ENCODE assay signal across 8 cellular contexts in the genomic region with DNA sequence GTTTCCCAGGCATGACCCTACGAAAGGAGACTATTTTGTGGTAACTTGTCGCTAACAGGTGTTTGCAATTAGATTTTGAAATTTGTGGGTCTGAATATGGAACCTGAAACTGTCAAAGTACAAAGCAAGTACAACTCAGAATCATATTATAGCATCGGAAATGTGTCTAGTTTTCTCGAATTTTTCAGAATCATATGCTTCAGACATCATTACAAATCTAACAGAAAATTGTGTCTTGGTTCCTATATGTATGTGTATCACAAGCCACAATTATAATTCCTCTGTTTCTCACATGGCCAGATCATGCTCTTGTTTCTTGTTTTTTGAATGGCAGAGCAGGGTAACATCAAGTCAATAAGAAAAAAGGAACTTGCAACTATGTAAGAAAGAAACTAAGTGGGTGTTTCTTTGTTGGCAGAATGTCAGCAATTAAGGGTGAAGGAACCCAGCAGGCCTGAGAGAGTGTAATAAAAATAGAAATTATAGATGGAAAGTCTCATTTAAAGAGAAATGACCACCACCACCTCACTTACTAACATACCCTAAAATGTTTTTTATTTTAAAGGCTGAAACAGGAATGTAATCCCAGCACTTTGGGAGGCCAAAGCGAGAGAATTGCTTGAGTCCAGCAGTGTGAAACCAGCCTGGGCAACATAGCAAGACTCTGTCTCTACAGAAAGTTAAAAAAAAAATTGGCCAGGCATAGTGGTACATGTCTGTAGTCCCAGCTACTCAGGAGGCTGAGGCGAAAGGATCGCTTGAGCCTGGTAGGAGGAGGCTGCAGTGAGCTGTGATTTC. TPM values are rescaled to one million over a fixed set of nuclear protein-coding genes. Genes with fewer than 3 reads are reported as not detected.
DNase-seq lines count a peak whose midpoint lies in the region; ATAC-seq lines count a peak whose summit lies in the region.

No MANE protein-coding gene starts in this region.

- no peaks in the 10 kb centered on the region for H3K36me3 ChIP-seq in CD8-positive, alpha-beta memory T cell (ENCODE audit: insufficient read depth, low read length)

- ATAC-seq in GM19467 (IDR thresholded peaks at IDR 0.05; ENCODE audit: unreplicated experiment) (peak; percentile 68), HG03457 (IDR thresholded peaks at IDR 0.05; ENCODE audit: unreplicated experiment) (peak; percentile 67)
- peak; percentile 36 for ATAC-seq in central memory CD8-positive, alpha-beta T cell (replicated peaks; ENCODE audit: extremely low read depth, poor library complexity, severe bottlenecking)
- peak; percentile 87 for ATAC-seq in stimulated activated memory B cell treated with anti-CD40 and anti-IgM and Interleukin-4, amounts not matched to agents 10 μg/mL and 1 μg/mL and 100 μg/mL, for 72 hours

- H3K27me3 ChIP-seq in CD8-positive, alpha-beta memory T cell (ENCODE audit: insufficient read depth, low read length, poor library complexity, severe bottlenecking): no peaks in the 10 kb centered on the region

- CTCF ChIA-PET in CD8-positive, alpha-beta memory T cell (lab: Charles Lee): interaction anchor here (1.4 kb wide), 1 partner anchor 36 kb away, joined by 6 read pairs; no protein-coding TSS in a partner anchor

- peaks cover 46 to 66% (median 61%) of the 10 kb centered on the region in 3 donors for H3K4me1 Mint-ChIP-seq in CD8-positive, alpha-beta memory T cell
- peaks cover 39% of the 10 kb centered on the region for H3K4me1 Mint-ChIP-seq in central memory CD8-positive, alpha-beta T cell
- peaks cover 31% of the 10 kb centered on the region for H3K4me1 Mint-ChIP-seq in stimulated activated memory B cell treated with anti-CD40 and anti-IgM and Interleukin-4, amounts not matched to agents 10 μg/mL and 1 μg/mL and 100 μg/mL, for 72 hours

- H3K36me3 Mint-ChIP-seq in CD8-positive, alpha-beta memory T cell: peaks cover 9 to 23% (median 10%) of the 10 kb centered on the region in 3 donors
- peaks cover 1% of the 10 kb centered on the region for H3K36me3 Mint-ChIP-seq in central memory CD8-positive, alpha-beta T cell (ENCODE audit: insufficient read depth)
- no peaks in the 10 kb centered on the region for H3K36me3 Mint-ChIP-seq in stimulated activated memory B cell treated with anti-CD40 and anti-IgM and Interleukin-4, amounts not matched to agents 10 μg/mL and 1 μg/mL and 100 μg/mL, for 72 hours

- no peak overlapping the region for H3K4me3 ChIP-seq in CD8-positive, alpha-beta memory T cell (ENCODE audit: low read length)

- H3K27me3 Mint-ChIP-seq in CD8-positive, alpha-beta memory T cell: no peaks in the 10 kb centered on the region
- no peaks in the 10 kb centered on the region for H3K27me3 Mint-ChIP-seq in central memory CD8-positive, alpha-beta T cell
- H3K27me3 Mint-ChIP-seq in stimulated activated memory B cell treated with anti-CD40 and anti-IgM and Interleukin-4, amounts not matched to agents 10 μg/mL and 1 μg/mL and 100 μg/mL, for 72 hours: no peaks in the 10 kb centered on the region

- H3K4me3 Mint-ChIP-seq in CD8-positive, alpha-beta memory T cell: peak overlapping the region in 5 of 7 donors; percentile 1 to 69 (median 53)
- peak overlapping the region; percentile 29 for H3K4me3 Mint-ChIP-seq in central memory CD8-positive, alpha-beta T cell
- H3K4me3 Mint-ChIP-seq in stimulated activated memory B cell treated with anti-CD40 and anti-IgM and Interleukin-4, amounts not matched to agents 10 μg/mL and 1 μg/mL and 100 μg/mL, for 72 hours: peak overlapping the region; percentile 63

- peak overlapping the region in 7 of 8 donors; percentile 12 to 87 (median 32) for H3K27ac Mint-ChIP-seq in CD8-positive, alpha-beta memory T cell
- H3K27ac Mint-ChIP-seq in central memory CD8-positive, alpha-beta T cell (ENCODE audit: low read depth): peak overlapping the region; percentile 30
- H3K27ac Mint-ChIP-seq in stimulated activated memory B cell treated with anti-CD40 and anti-IgM and Interleukin-4, amounts not matched to agents 10 μg/mL and 1 μg/mL and 100 μg/mL, for 72 hours: peak overlapping the region; percentile 80

- no peaks in the 10 kb centered on the region for H3K9me3 Mint-ChIP-seq in CD8-positive, alpha-beta memory T cell
- no peaks in the 10 kb centered on the region for H3K9me3 Mint-ChIP-seq in central memory CD8-positive, alpha-beta T cell
- H3K9me3 Mint-ChIP-seq in stimulated activated memory B cell treated with anti-CD40 and anti-IgM and Interleukin-4, amounts not matched to agents 10 μg/mL and 1 μg/mL and 100 μg/mL, for 72 hours: no peaks in the 10 kb centered on the region

- H3K27ac ChIP-seq in CD8-positive, alpha-beta memory T cell (ENCODE audit: low read depth, low read length): no peak overlapping the region

- H3K9me3 ChIP-seq in CD8-positive, alpha-beta memory T cell (ENCODE audit: low read length): no peaks in the 10 kb centered on the region

- H3K4me1 ChIP-seq in CD8-positive, alpha-beta memory T cell (ENCODE audit: insufficient read depth, low read length): peaks cover 31% of the 10 kb centered on the region

- no peak for DNase-seq in CD8-positive, alpha-beta memory T cell
- no peak for DNase-seq in central memory CD8-positive, alpha-beta T cell (ENCODE audit: low spot score in 2 of 2)
- DNase-seq in HT-29 (ENCODE audit: low spot score) (no peak), COLO668 (lab: John Stamatoyannopoulos, UW; ENCODE audit: unreplicated experiment) (no peak), AG20443 (ENCODE audit: low spot score) (no peak)

- POLR2A ChIA-PET in CD8-positive, alpha-beta memory T cell (lab: Charles Lee): no interaction called here

RNA-seq across cellular contexts. Expression of a gene that starts 51.3 kb away (rescaled TPM):
- 1 to 10 TPM; 1.5 to 1.6 TPM for total RNA-seq in CD8-positive, alpha-beta memory T cell
- polyA plus RNA-seq in CD8-positive, alpha-beta memory T cell: 1.3 TPM
- 11.4 and 19.7 TPM in 2 replicates for total RNA-seq in HT-29 (2014; rRNA removed; shearing (Covaris generic))

Comparison
In these comparisons a context has a peak if more than half of its experiments do, and no peak if none do; other contexts are left out.
1. H3K27ac Mint-ChIP-seq: peak in every context shown above with its lines; median percentile 80 in stimulated activated memory B cell treated with anti-CD40 and anti-IgM and Interleukin-4, amounts not matched to agents 10 μg/mL and 1 μg/mL and 100 μg/mL, for 72 hours; 32 in CD8-positive, alpha-beta memory T cell; 30 in central memory CD8-positive, alpha-beta T cell.
2. ATAC-seq: peak in every context shown above with its lines; median percentile 87 in stimulated activated memory B cell treated with anti-CD40 and anti-IgM and Interleukin-4, amounts not matched to agents 10 μg/mL and 1 μg/mL and 100 μg/mL, for 72 hours; 68 in GM19467; 67 in HG03457; 36 in central memory CD8-positive, alpha-beta T cell.